Comparison of ENCODE assay signal across 21 cellular contexts in the genomic region with DNA sequence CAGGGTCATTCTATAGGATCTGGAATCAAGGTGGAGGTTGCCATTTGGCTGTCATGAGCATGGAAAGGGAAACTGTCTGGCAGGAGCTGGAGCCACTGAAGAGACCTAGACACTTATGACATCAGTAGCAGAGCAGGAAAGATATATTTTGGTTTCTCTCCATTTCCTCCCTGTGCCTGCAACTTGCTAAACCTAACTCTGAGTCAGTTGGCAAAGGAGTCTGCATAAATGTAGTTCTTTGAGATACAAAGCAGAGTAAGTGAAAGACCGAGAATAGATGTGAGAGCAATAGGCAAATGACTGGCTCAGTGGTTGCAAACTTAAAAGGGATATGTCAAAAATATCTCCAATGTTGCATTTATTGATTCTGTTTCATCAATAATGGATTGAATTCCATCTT.
A peak's percentile ranks its signal among the peaks of the same experiment; 100 is the strongest.
DNase-seq lines count a peak whose midpoint lies in the region; ATAC-seq and TF ChIP-seq lines count a peak whose summit lies in the region.
"Had no signal": no experiment of that assay in that cellular context is flagged by ENCODE, and none has a peak within 500 bp of the region (broad histone marks: within the 10 kb centered on the region; RNA-seq: fewer than 3 reads in every experiment).

No MANE protein-coding gene starts in this region.

- ATAC-seq in GM18867 (IDR thresholded peaks at IDR 0.05; ENCODE audit: unreplicated experiment), result peak; percentile 54
- peak; percentile 53 for ATAC-seq in HG03432 (IDR thresholded peaks at IDR 0.05; ENCODE audit: unreplicated experiment)
- no peak for ATAC-seq in WTC11
- ATAC-seq: HCT116 had no signal

- POLR2A ChIA-PET in WTC11 (lab: Charles Lee), result interaction anchor here (1.2 kb wide), 1 partner anchor 155 kb away, joined by 3 read pairs; no protein-coding TSS in a partner anchor
- POLR2A ChIA-PET in CD8-positive, alpha-beta memory T cell (lab: Charles Lee), result no interaction called here

- H3K4me3 ChIP-seq in CD8-positive, alpha-beta memory T cell (ENCODE audit: low read length), result no peak overlapping the region
- H3K4me3 ChIP-seq: PC-9, SK-N-MC had no signal

- no peak overlapping the region for H3K27ac ChIP-seq in CD8-positive, alpha-beta memory T cell (ENCODE audit: low read depth, low read length)
- H3K27ac ChIP-seq: PC-9, SK-N-MC had no signal

- H3K9me3 ChIP-seq in CD8-positive, alpha-beta memory T cell (ENCODE audit: low read length), result no peaks in the 10 kb centered on the region

- peaks cover 3% of the 10 kb centered on the region; the same call in 1 of the 2 replicates for H3K4me1 Mint-ChIP-seq in WTC11
- H3K4me1 Mint-ChIP-seq in CD8-positive, alpha-beta memory T cell, result no peaks in the 10 kb centered on the region
- H3K4me1 Mint-ChIP-seq in glutamatergic neuron (ENCODE audit: low read depth, unreplicated experiment), result no peaks in the 10 kb centered on the region
- H3K4me1 Mint-ChIP-seq: B cell, CD14-positive monocyte, IgD-negative memory B cell had no signal

- H3K27me3 ChIP-seq in CD8-positive, alpha-beta memory T cell (ENCODE audit: insufficient read depth, low read length, poor library complexity, severe bottlenecking), result no peaks in the 10 kb centered on the region

- H3K4me3 Mint-ChIP-seq in WTC11 (no peak overlapping the region), glutamatergic neuron (ENCODE audit: unreplicated experiment) (no peak overlapping the region)
- H3K4me3 Mint-ChIP-seq in CD8-positive, alpha-beta memory T cell, result no peak overlapping the region
- H3K4me3 Mint-ChIP-seq: B cell, CD14-positive monocyte, IgD-negative memory B cell had no signal

- H3K27me3 Mint-ChIP-seq in WTC11 (ENCODE audit: low read depth) (no peaks in the 10 kb centered on the region), glutamatergic neuron (ENCODE audit: unreplicated experiment) (no peaks in the 10 kb centered on the region)
- no peaks in the 10 kb centered on the region for H3K27me3 Mint-ChIP-seq in CD8-positive, alpha-beta memory T cell
- H3K27me3 Mint-ChIP-seq: B cell, IgD-negative memory B cell had no signal

- H3K9me3 Mint-ChIP-seq in WTC11, result no peaks in the 10 kb centered on the region
- no peaks in the 10 kb centered on the region for H3K9me3 Mint-ChIP-seq in CD8-positive, alpha-beta memory T cell
- no peaks in the 10 kb centered on the region for H3K9me3 Mint-ChIP-seq in glutamatergic neuron (ENCODE audit: unreplicated experiment)
- H3K9me3 Mint-ChIP-seq: CD14-positive monocyte, IgD-negative memory B cell had no signal

- TF ChIP-seq CTCF in WTC11 (IDR thresholded peaks at IDR 0.05) (no peak), glutamatergic neuron (IDR thresholded peaks at IDR 0.05; ENCODE audit: partially characterized antibody, unreplicated experiment) (no peak)

- no peaks in the 10 kb centered on the region for H3K36me3 Mint-ChIP-seq in WTC11
- no peaks in the 10 kb centered on the region for H3K36me3 Mint-ChIP-seq in CD8-positive, alpha-beta memory T cell
- H3K36me3 Mint-ChIP-seq in glutamatergic neuron (ENCODE audit: unreplicated experiment), result no peaks in the 10 kb centered on the region
- H3K36me3 Mint-ChIP-seq: CD14-positive monocyte, IgD-negative memory B cell had no signal

- DNase-seq in WTC11 (ENCODE audit: low spot score), result no peak
- peak; percentile 33 for DNase-seq in islet precursor cell
- DNase-seq in CD8-positive, alpha-beta memory T cell, result no peak
- no peak for DNase-seq in glutamatergic neuron
- DNase-seq in DMS79 treated with DMSO at 0.1 percent for 48 hours (lab: John Stamatoyannopoulos, UW), result no peak
- DNase-seq: DMS53, EL, GF-D8, NCI-H1694, NCI-H2081 treated with DMSO at 0.1 percent for 48 hours, PC-9, RPMI8226, SHP77, SW 1271 had no signal

- no peaks in the 10 kb centered on the region for H3K4me1 ChIP-seq in CD8-positive, alpha-beta memory T cell (ENCODE audit: insufficient read depth, low read length)

- H3K27ac Mint-ChIP-seq in WTC11 (0 out of 2 replicates have a peak overlapping the region, but pooled peaks have one; percentile 19), glutamatergic neuron (ENCODE audit: unreplicated experiment) (no peak overlapping the region)
- no peak overlapping the region for H3K27ac Mint-ChIP-seq in CD8-positive, alpha-beta memory T cell
- H3K27ac Mint-ChIP-seq: B cell, CD14-positive monocyte, IgD-negative memory B cell had no signal

- CTCF ChIA-PET in WTC11 (lab: Charles Lee), result no interaction called here
- CTCF ChIA-PET in CD8-positive, alpha-beta memory T cell (lab: Charles Lee), result no interaction called here

- H3K36me3 ChIP-seq in CD8-positive, alpha-beta memory T cell (ENCODE audit: insufficient read depth, low read length), result no peaks in the 10 kb centered on the region

TF ChIP-seq in WTC11, 78 proteins besides CTCF, POLR2A, EP300 and RAD21:
- TF ChIP-seq TEAD4 (CRISPR knock-in tag; IDR thresholded peaks at IDR 0.05) (no peak), ESRRA (CRISPR knock-in tag; IDR thresholded peaks at IDR 0.05; ENCODE audit: borderline replicate concordance) (no peak)
